Comparison of ENCODE assay signal across 9 cellular contexts in genomic region chr3:12405432-12406272, GRCh38.
DNase-seq lines count a peak whose midpoint lies in the region; ATAC-seq and TF ChIP-seq lines count a peak whose summit lies in the region.
"Had no signal": no experiment of that assay in that cellular context is flagged by ENCODE, and none has a peak within 500 bp of the region (broad histone marks: within the 10 kb centered on the region; RNA-seq: fewer than 3 reads in every experiment).

No MANE protein-coding gene starts in this region.

- H4K20me1 ChIP-seq in fibroblast of lung (ENCODE audit: control insufficient read depth, extremely low read depth, insufficient read depth, low read length) = no peaks in the 10 kb centered on the region

- no peak for TF ChIP-seq CTCF in fibroblast of lung (conservative IDR thresholded peaks at IDR 0.05 in 1 of 2, IDR thresholded peaks at IDR 0.05 in 1 of 2; ENCODE audit: low read depth in 1 of 2, low read length in 2 of 2)

- no peak overlapping the region for H3K4me3 Mint-ChIP-seq in T-helper 17 cell
- H3K4me3 Mint-ChIP-seq: activated CD8-positive, alpha-beta T cell treated with anti-CD3 and anti-CD28 coated beads for 36 hours had no signal

- peaks cover 5% of the 10 kb centered on the region for H3K27me3 Mint-ChIP-seq in T-helper 17 cell

- no peak for ATAC-seq in T-helper 17 cell
- ATAC-seq: activated CD8-positive, alpha-beta T cell treated with anti-CD3 and anti-CD28 coated beads for 36 hours had no signal

- no peak overlapping the region for H3K27ac Mint-ChIP-seq in T-helper 17 cell
- H3K27ac Mint-ChIP-seq: activated CD8-positive, alpha-beta T cell treated with anti-CD3 and anti-CD28 coated beads for 36 hours had no signal

- H3K36me3 Mint-ChIP-seq in T-helper 17 cell (ENCODE audit: low read depth) = no peaks in the 10 kb centered on the region

- H3K27me3 ChIP-seq in fibroblast of lung (ENCODE audit: control insufficient read depth, insufficient read depth, low read length) (no peaks in the 10 kb centered on the region), neuron (ENCODE audit: insufficient read depth, low read length) (no peaks in the 10 kb centered on the region)

- H3K4me1 ChIP-seq in fibroblast of lung (ENCODE audit: control insufficient read depth, extremely low read depth, insufficient read depth, low read length) (peaks cover 3% of the 10 kb centered on the region), neuron (ENCODE audit: insufficient read depth, low read length) (peaks cover 6% of the 10 kb centered on the region)

- H3K36me3 ChIP-seq in fibroblast of lung (ENCODE audit: control insufficient read depth, insufficient read depth, low read length) = no peaks in the 10 kb centered on the region
- H3K36me3 ChIP-seq in neuron (ENCODE audit: insufficient read depth, low read length) = no peaks in the 10 kb centered on the region

- H3K4me1 Mint-ChIP-seq in T-helper 17 cell = peaks cover 2% of the 10 kb centered on the region

- H3K4me2 ChIP-seq in fibroblast of lung (ENCODE audit: extremely low read depth, insufficient read depth, low read length) = peak overlapping the region; percentile 26

- H3K4me3 ChIP-seq in fibroblast of lung (replicated peaks in 1 of 4; ENCODE audit: control extremely low read depth in 1 of 4, insufficient read depth in 1 of 4, low read depth in 3 of 4, low read length in 4 of 4) = no peak overlapping the region
- no peak overlapping the region for H3K4me3 ChIP-seq in neuron (ENCODE audit: low read length)

- H3K9ac ChIP-seq in fibroblast of lung (ENCODE audit: insufficient read depth, low read length) = no peak overlapping the region

- no peaks in the 10 kb centered on the region for H3K79me2 ChIP-seq in fibroblast of lung (ENCODE audit: control insufficient read depth, insufficient read depth, low read length)

- H3K9me3 ChIP-seq in fibroblast of lung (ENCODE audit: control insufficient read depth, insufficient read depth, low read depth, low read length) = no peaks in the 10 kb centered on the region
- no peaks in the 10 kb centered on the region for H3K9me3 ChIP-seq in neuron (ENCODE audit: low read length)
- no peaks in the 10 kb centered on the region for H3K9me3 ChIP-seq in T-helper 17 cell (ENCODE audit: control insufficient read depth, low read length, poor library complexity, severe bottlenecking)

- peak; percentile 34 for DNase-seq in Ammon's horn (ENCODE audit: low spot score)
- DNase-seq in fibroblast of lung (ENCODE audit: low read depth in 2 of 2) = peak; percentile 97 to 99
- DNase-seq in NCI-H1417 treated with DMSO at 0.1 percent for 48 hours (lab: John Stamatoyannopoulos, UW) = no peak
- no peak for DNase-seq in NCI-H2107 (lab: John Stamatoyannopoulos, UW)
- DNase-seq in NCI-H2081 (lab: John Stamatoyannopoulos, UW) = no peak
- no peak for DNase-seq in T-helper 17 cell
- DNase-seq: activated CD8-positive, alpha-beta T cell treated with anti-CD3 and anti-CD28 coated beads for 36 hours had no signal

- H3K27ac ChIP-seq in fibroblast of lung (ENCODE audit: insufficient read depth, low read length) = peak overlapping the region; percentile 26

- H2AFZ ChIP-seq in fibroblast of lung (ENCODE audit: low read length) (no peak overlapping the region), neuron (ENCODE audit: low read depth, low read length) (peak overlapping the region; percentile 37)

TF ChIP-seq in PFSK-1, 5 proteins besides CTCF, POLR2A, EP300 and RAD21:
- TF ChIP-seq REST (IDR thresholded peaks at IDR 0.05; ENCODE audit: insufficient read depth in 1 of 2, low read depth in 2 of 2, low read length in 2 of 2) (peak in 1 of 2 experiments; percentile 68; a peak in 2 of 4 replicates), TAF1 (IDR thresholded peaks at IDR 0.05; ENCODE audit: borderline replicate concordance, insufficient read depth, low read length) (peak; percentile 58; the same call in 1 of the 2 replicates), SIN3A (IDR thresholded peaks at IDR 0.05; ENCODE audit: borderline replicate concordance, insufficient read depth, low read length) (no peak), POLR2AphosphoS5 (IDR thresholded peaks at IDR 0.05; ENCODE audit: low read depth, low read length) (peak; percentile 61), FOXP2 (optimal IDR thresholded peaks at IDR 0.05; ENCODE audit: borderline replicate concordance, extremely low read depth, extremely low read length, insufficient read depth) (peak; percentile 53)

Comparison
In these comparisons a context has a peak if more than half of its experiments do, and no peak if none do; other contexts are left out.
1. DNase-seq: peak in Ammon's horn (single experiment) and fibroblast of lung (2 of 2); none in NCI-H1417 treated with DMSO at 0.1 percent for 48 hours (single experiment), NCI-H2107 (single experiment), NCI-H2081 (0 of 2) and T-helper 17 cell (0 of 3).